Comparison of ENCODE assay signal across 1 cellular context in the genomic region with DNA sequence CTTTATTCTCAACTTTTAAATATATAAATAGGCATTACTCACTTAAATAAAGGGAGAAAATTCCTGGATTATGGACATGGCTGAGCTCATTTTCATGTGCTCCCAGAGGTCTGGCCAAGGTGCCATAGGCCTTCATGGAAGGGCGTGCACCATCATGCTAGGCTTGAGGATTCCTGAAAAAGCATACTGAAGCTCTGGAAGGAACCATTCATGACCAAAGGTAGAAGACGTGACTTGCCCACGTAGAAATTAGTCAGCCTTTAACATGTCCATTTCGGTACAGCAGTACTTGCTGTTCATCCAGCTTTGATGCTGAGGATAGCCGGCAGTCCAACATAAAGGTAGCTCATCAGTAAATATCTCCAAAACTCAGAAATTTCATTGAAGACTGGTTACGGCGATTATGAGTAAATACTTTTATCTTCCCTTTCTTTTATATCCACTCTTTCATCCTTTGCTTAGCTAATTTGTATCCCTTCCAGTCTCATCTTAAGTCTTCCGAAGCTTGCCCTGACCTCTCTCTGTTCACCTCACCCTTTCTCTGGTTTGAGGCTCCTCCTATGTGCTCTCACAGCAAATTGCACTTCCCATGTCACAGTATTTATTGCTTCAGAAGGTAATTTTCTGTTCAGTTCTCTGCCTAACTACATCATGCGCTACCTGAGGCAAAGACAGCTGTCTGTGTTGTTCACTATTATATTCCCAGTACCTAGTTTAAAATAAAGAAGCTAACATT.
TF ChIP-seq lines count a peak whose summit lies in the region.

No MANE protein-coding gene starts in this region.

TF ChIP-seq in WTC11, 78 proteins besides CTCF, POLR2A, EP300 and RAD21 (continued from another document):
- TF ChIP-seq USF1 (CRISPR knock-in tag; IDR thresholded peaks at IDR 0.05) (no peak), IRF2 (CRISPR knock-in tag; IDR thresholded peaks at IDR 0.05; ENCODE audit: borderline replicate concordance, low read depth) (no peak), FOXP1 (CRISPR knock-in tag; IDR thresholded peaks at IDR 0.05; ENCODE audit: borderline replicate concordance) (no peak), ZNF138 (CRISPR knock-in tag; conservative IDR thresholded peaks at IDR 0.05) (no peak)
TF ChIP-seq in WTC11: peak in this region for 0.
